In genomic region chr2:115190459-115190858, GRCh38 we compare ENCODE assay signal across 33 cellular contexts.
"Had no signal": no experiment of that assay in that cellular context is flagged by ENCODE, and none has a peak within 500 bp of the region (broad histone marks: within the 10 kb centered on the region; RNA-seq: fewer than 3 reads in every experiment).

No MANE protein-coding gene starts in this region.

- H3K4me3 Mint-ChIP-seq: activated CD4-positive, alpha-beta T cell treated with anti-CD3 and anti-CD28 coated beads, Interleukin-2, amount 10 ng/mL, durations not matched to agents 24 days and 14 days; activated CD8-positive, alpha-beta T cell treated with anti-CD3 and anti-CD28 coated beads for 36 hours; activated naive CD4-positive, alpha-beta T cell treated with anti-CD3 and anti-CD28 coated beads, Interleukin-2, amount 50 U/mL, for 24 hours; activated naive CD8-positive, alpha-beta T cell treated with anti-CD3 and anti-CD28 coated beads, Interleukin-2, amount 10 ng/mL, durations not matched to agents 7 days and 5 days; activated T-cell treated with anti-CD3 and anti-CD28 coated beads, Interleukin-2, amount 50 U/mL, for 72 hours; activated T-helper 17 cell treated with anti-CD3 and anti-CD28 coated beads, Interleukin-2, amount 50 U/mL, for 72 hours had no signal

- H3K27ac Mint-ChIP-seq: activated CD4-positive, alpha-beta T cell treated with anti-CD3 and anti-CD28 coated beads, Interleukin-2, amount 10 ng/mL, durations not matched to agents 24 days and 14 days; activated CD8-positive, alpha-beta T cell treated with anti-CD3 and anti-CD28 coated beads for 36 hours; activated naive CD4-positive, alpha-beta T cell treated with anti-CD3 and anti-CD28 coated beads, Interleukin-2, amount 50 U/mL, for 24 hours; activated naive CD8-positive, alpha-beta T cell treated with anti-CD3 and anti-CD28 coated beads, Interleukin-2, amount 10 ng/mL, durations not matched to agents 7 days and 5 days; activated T-cell treated with anti-CD3 and anti-CD28 coated beads, Interleukin-2, amount 50 U/mL, for 72 hours; activated T-helper 17 cell treated with anti-CD3 and anti-CD28 coated beads, Interleukin-2, amount 50 U/mL, for 72 hours had no signal

- H3K36me3 ChIP-seq: breast epithelium had no signal

- H3K27me3 ChIP-seq: body of pancreas, breast epithelium had no signal

- H3K4me3 ChIP-seq: body of pancreas, breast epithelium, PC-9 had no signal

- H3K36me3 Mint-ChIP-seq: activated naive CD4-positive, alpha-beta T cell treated with anti-CD3 and anti-CD28 coated beads, Interleukin-2, amount 50 U/mL, for 24 hours; activated naive CD8-positive, alpha-beta T cell treated with anti-CD3 and anti-CD28 coated beads, Interleukin-2, amount 10 ng/mL, durations not matched to agents 7 days and 5 days had no signal

- H3K9me3 ChIP-seq: body of pancreas, breast epithelium had no signal

- DNase-seq: activated CD4-positive, alpha-beta T cell treated with anti-CD3 and anti-CD28 coated beads, Interleukin-2, amount 10 ng/mL, durations not matched to agents 24 days and 14 days; activated CD4-positive, alpha-beta T cell treated with anti-CD3 and anti-CD28 coated beads, Interleukin-2, amount 50 U/mL, for 4 hours; activated CD8-positive, alpha-beta T cell treated with anti-CD3 and anti-CD28 coated beads for 36 hours; activated effector memory CD4-positive, alpha-beta T cell treated with anti-CD3 and anti-CD28 coated beads, Interleukin-2, amount 50 U/mL, for 16 hours; activated naive CD4-positive, alpha-beta T cell treated with Interleukin-2 at 50 U/mL for 16 hours; activated naive CD8-positive, alpha-beta T cell treated with anti-CD3 and anti-CD28 coated beads, Interleukin-2, amount 10 ng/mL, durations not matched to agents 7 days and 5 days; activated T-cell treated with anti-CD3 and anti-CD28 coated beads, Interleukin-2, amount 50 U/mL, for 1 hour; activated T-cell treated with anti-CD3 and anti-CD28 coated beads, Interleukin-2, amount 50 U/mL, for 72 hours; body of pancreas; caudate nucleus; cerebellar nuclear complex; Kasumi-1; KG1; MM.1S; MV-4-11; NCI-H1092; NCI-H1417 treated with DMSO at 0.1 percent for 48 hours; NCI-H187 treated with DMSO at 0.1 percent for 48 hours; NCI-H2081 treated with DMSO at 0.1 percent for 48 hours; NCI-H226; NCI-H446 treated with DMSO at 0.1 percent for 48 hours; NCI-H526 treated with DMSO at 0.1 percent for 48 hours; NCI-H774; NK-92 treated with Interleukin-12 subunit alpha and Interleukin-12 subunit beta, amount 100 ng/mL, for 24 hours; PC-9; SIG-M5; SW 1271; T-helper 1 cell; T1000 had no signal

- H3K27ac ChIP-seq: body of pancreas, breast epithelium, PC-9, RWPE1 had no signal

- H3K27me3 Mint-ChIP-seq: activated CD4-positive, alpha-beta T cell treated with anti-CD3 and anti-CD28 coated beads, Interleukin-2, amount 10 ng/mL, durations not matched to agents 24 days and 14 days; activated CD8-positive, alpha-beta T cell treated with anti-CD3 and anti-CD28 coated beads for 36 hours; activated naive CD4-positive, alpha-beta T cell treated with anti-CD3 and anti-CD28 coated beads, Interleukin-2, amount 50 U/mL, for 24 hours; activated T-helper 17 cell treated with anti-CD3 and anti-CD28 coated beads, Interleukin-2, amount 50 U/mL, for 72 hours had no signal

- H3K4me1 Mint-ChIP-seq: activated CD4-positive, alpha-beta T cell treated with anti-CD3 and anti-CD28 coated beads, Interleukin-2, amount 10 ng/mL, durations not matched to agents 24 days and 14 days; activated naive CD4-positive, alpha-beta T cell treated with anti-CD3 and anti-CD28 coated beads, Interleukin-2, amount 50 U/mL, for 24 hours; activated naive CD8-positive, alpha-beta T cell treated with anti-CD3 and anti-CD28 coated beads, Interleukin-2, amount 10 ng/mL, durations not matched to agents 7 days and 5 days; activated T-helper 17 cell treated with anti-CD3 and anti-CD28 coated beads, Interleukin-2, amount 50 U/mL, for 72 hours had no signal
